ENCODE assay signal across 14 cellular contexts in the genomic region with DNA sequence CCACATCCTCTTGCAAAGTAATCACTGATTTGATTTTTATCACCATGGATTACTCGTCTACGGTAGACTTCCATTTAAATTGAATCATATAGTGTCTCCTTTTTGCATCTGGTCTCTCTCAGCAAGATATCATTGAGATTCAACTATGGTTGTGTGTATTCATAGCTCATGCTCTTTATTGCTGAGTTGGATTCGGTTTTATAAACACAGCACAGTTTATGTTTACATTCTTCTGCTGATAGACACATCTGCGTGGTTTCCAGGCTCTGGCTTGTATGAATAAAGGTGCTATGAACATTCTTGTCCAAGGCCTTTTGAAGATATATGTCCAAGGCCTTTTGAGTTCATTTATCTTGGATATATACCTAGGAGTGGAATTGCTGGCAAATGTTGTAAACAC.
DNase-seq lines count a peak whose midpoint lies in the region; ATAC-seq and TF ChIP-seq lines count a peak whose summit lies in the region.
"Had no signal": no experiment of that assay in that cellular context is flagged by ENCODE, and none has a peak within 500 bp of the region (broad histone marks: within the 10 kb centered on the region; RNA-seq: fewer than 3 reads in every experiment).

No MANE protein-coding gene starts in this region.

- POLR2A ChIA-PET in MCF 10A (lab: Yijun Ruan, JAX) = no interaction called here

- H3K4me3 ChIP-seq in mammary epithelial cell (replicated peaks in 1 of 3; ENCODE audit: insufficient read depth in 1 of 3, low read depth in 2 of 3, low read length in 3 of 3) = no peak overlapping the region
- no peak overlapping the region for H3K4me3 ChIP-seq in fibroblast of villous mesenchyme (ENCODE audit: low read depth, low read length)
- no peak overlapping the region for H3K4me3 ChIP-seq in upper lobe of left lung
- H3K4me3 ChIP-seq: BLaER1 treated with 17β-estradiol and CSF1 and Interleukin-3, amounts not matched to agents 10 nM and 100 nM; GM23248 had no signal

- no peak overlapping the region for H3K9ac ChIP-seq in mammary epithelial cell (ENCODE audit: insufficient read depth, low read length)
- H3K9ac ChIP-seq: BLaER1 treated with 17β-estradiol and CSF1 and Interleukin-3, amounts not matched to agents 10 nM and 100 nM; GM23248 had no signal

- ATAC-seq in upper lobe of left lung (ENCODE audit: low FRiP score in 2 of 2) (no peak), GM18511 (IDR thresholded peaks at IDR 0.05; ENCODE audit: unreplicated experiment) (no peak)
- ATAC-seq: HepG2 had no signal

- H3K4me1 Mint-ChIP-seq in MCF 10A (ENCODE audit: insufficient read depth, unreplicated experiment) = peaks cover 50% of the 10 kb centered on the region

- H3K27me3 Mint-ChIP-seq in MCF 10A (ENCODE audit: insufficient read depth, unreplicated experiment) = no peaks in the 10 kb centered on the region

- WGBS in mammary epithelial cell (ENCODE audit: low coverage, missing lambda C conversion rate) = 66% methylated on average over 4 of the region's 4 CpGs
- WGBS in upper lobe of left lung, 2 donors = 48 to 71% methylated on average over 4 of the region's 4 CpGs

- dilution Hi-C loops in mammary epithelial cell (cut with HindIII; ENCODE audit: low sequenced_read_pairs) = no loop called here

- H3K9me3 ChIP-seq in mammary epithelial cell (replicated peaks; ENCODE audit: insufficient read depth, low read length) (peaks cover 4% of the 10 kb centered on the region), upper lobe of left lung (no peaks in the 10 kb centered on the region)

- H3K9me3 Mint-ChIP-seq in MCF 10A (ENCODE audit: unreplicated experiment) = peaks cover 8% of the 10 kb centered on the region

- H3K36me3 ChIP-seq in mammary epithelial cell (ENCODE audit: insufficient read depth, low read length) = no peaks in the 10 kb centered on the region
- H3K36me3 ChIP-seq in upper lobe of left lung = no peaks in the 10 kb centered on the region
- H3K36me3 ChIP-seq: BLaER1 treated with 17β-estradiol and CSF1 and Interleukin-3, amounts not matched to agents 10 nM and 100 nM had no signal

- intact Hi-C loops in MCF 10A (cut with micrococcal nuclease) (no loop called here), mammary epithelial cell (cut with micrococcal nuclease) (no loop called here)

- in situ Hi-C loops in mammary epithelial cell (cut with MboI; ENCODE audit: low sequenced_read_pairs in 2 of 2) = no loop called here

- peak overlapping the region; percentile 58 for H3K27ac Mint-ChIP-seq in MCF 10A (ENCODE audit: low read depth, unreplicated experiment)

- CTCF ChIA-PET in MCF 10A (lab: Yijun Ruan, JAX) = no interaction called here
- CTCF ChIA-PET in mammary epithelial cell (lab: Charles Lee; ENCODE audit: low non-redundant PET) = no interaction called here

- H3K4me1 ChIP-seq in mammary epithelial cell (ENCODE audit: insufficient read depth, low read length) = no peaks in the 10 kb centered on the region
- peaks cover 0 to 12% (median 10%) of the 10 kb centered on the region in 4 donors for H3K4me1 ChIP-seq in upper lobe of left lung

- no peak overlapping the region for H3K27ac ChIP-seq in mammary epithelial cell (ENCODE audit: insufficient read depth, low read depth, low read length)
- H3K27ac ChIP-seq in upper lobe of left lung = no peak overlapping the region
- H3K27ac ChIP-seq: 22Rv1; BLaER1 treated with 17β-estradiol and CSF1 and Interleukin-3, amounts not matched to agents 10 nM and 100 nM; GM23248 had no signal

- TF ChIP-seq POLR2A in upper lobe of left lung (IDR thresholded peaks at IDR 0.05) = no peak

- H3K4me3 Mint-ChIP-seq in MCF 10A (ENCODE audit: unreplicated experiment) = no peak overlapping the region
- H3K4me3 Mint-ChIP-seq: CD4-positive, CD25-positive, alpha-beta regulatory T cell had no signal

- H3K4me2 ChIP-seq in mammary epithelial cell (ENCODE audit: insufficient read depth, low read depth, low read length) = no peak overlapping the region
- H3K4me2 ChIP-seq: BLaER1 treated with 17β-estradiol and CSF1 and Interleukin-3, amounts not matched to agents 10 nM and 100 nM had no signal

- no peak for TF ChIP-seq CTCF in MCF 10A (IDR thresholded peaks at IDR 0.05; ENCODE audit: unreplicated experiment)
- TF ChIP-seq CTCF in mammary epithelial cell (conservative IDR thresholded peaks at IDR 0.05 in 1 of 2, IDR thresholded peaks at IDR 0.05 in 1 of 2; ENCODE audit: extremely low read depth in 1 of 2, insufficient read depth in 1 of 2, low read depth in 1 of 2, low read length in 2 of 2) = no peak
- no peak for TF ChIP-seq CTCF in fibroblast of villous mesenchyme (IDR thresholded peaks at IDR 0.05; ENCODE audit: insufficient read depth, low read depth, low read length)
- TF ChIP-seq CTCF in upper lobe of left lung (IDR thresholded peaks at IDR 0.05) = no peak

- H3K36me3 Mint-ChIP-seq in MCF 10A (ENCODE audit: insufficient read depth, unreplicated experiment) = no peaks in the 10 kb centered on the region
- H3K36me3 Mint-ChIP-seq: CD4-positive, CD25-positive, alpha-beta regulatory T cell had no signal

- no peak overlapping the region for H2AFZ ChIP-seq in mammary epithelial cell (ENCODE audit: low read depth, low read length)
- H2AFZ ChIP-seq: GM23248 had no signal

- BruUV-seq in MCF 10A (replicated peaks; lab: Mats Ljungman, UMichigan) (no TSS peak), mammary epithelial cell (replicated peaks; lab: Mats Ljungman, UMichigan) (no TSS peak)

- no peaks in the 10 kb centered on the region for H4K20me1 ChIP-seq in mammary epithelial cell (ENCODE audit: insufficient read depth, low read length)
- H4K20me1 ChIP-seq: BLaER1 treated with 17β-estradiol and CSF1 and Interleukin-3, amounts not matched to agents 10 nM and 100 nM had no signal

- no peak for TF ChIP-seq EP300 in upper lobe of left lung (IDR thresholded peaks at IDR 0.05)

- no peaks in the 10 kb centered on the region for H3K79me2 ChIP-seq in mammary epithelial cell (ENCODE audit: insufficient read depth, low read length)

- DNase-seq in MCF 10A (ENCODE audit: unreplicated experiment) (no peak), mammary epithelial cell (no peak), amniotic epithelial cell (ENCODE audit: low read depth) (peak; percentile 74), fibroblast of villous mesenchyme (ENCODE audit: low read depth) (peak; percentile 93), cerebellar nuclear complex (lab: John Stamatoyannopoulos, UW) (no peak), upper lobe of left lung (no peak), NCI-H1436 treated with DMSO at 0.1 percent for 48 hours (lab: John Stamatoyannopoulos, UW) (no peak)
- DNase-seq: CD4-positive, CD25-positive, alpha-beta regulatory T cell; GM23248; H7 had no signal

- H3K27me3 ChIP-seq in mammary epithelial cell (ENCODE audit: insufficient read depth, low read length) (no peaks in the 10 kb centered on the region), upper lobe of left lung (no peaks in the 10 kb centered on the region)
- H3K27me3 ChIP-seq: BLaER1 treated with 17β-estradiol and CSF1 and Interleukin-3, amounts not matched to agents 10 nM and 100 nM had no signal

Comparison
In these comparisons a context has a peak if more than half of its experiments do, and no peak if none do; other contexts are left out.
1. DNase-seq: peak in amniotic epithelial cell (single experiment) and fibroblast of villous mesenchyme (single experiment); none in MCF 10A (single experiment), mammary epithelial cell (single experiment), cerebellar nuclear complex (0 of 2), upper lobe of left lung (0 of 2) and NCI-H1436 treated with DMSO at 0.1 percent for 48 hours (single experiment).